In genomic region chr6:37288247-37288646, GRCh38 we compare ENCODE assay signal across 15 cellular contexts.
"Had no signal": no experiment of that assay in that cellular context is flagged by ENCODE, and none has a peak within 500 bp of the region (broad histone marks: within the 10 kb centered on the region; RNA-seq: fewer than 3 reads in every experiment).

No MANE protein-coding gene starts in this region.

- H3K27ac ChIP-seq: epithelial cell of prostate, heart left ventricle, prostate gland, upper lobe of left lung had no signal

- ATAC-seq: activated CD4-positive, alpha-beta T cell treated with anti-CD3 and anti-CD28 coated beads for 36 hours; activated CD8-positive, alpha-beta T cell treated with anti-CD3 and anti-CD28 coated beads for 36 hours; activated T-cell treated with anti-CD3 and anti-CD28 coated beads, Interleukin-2, amount 50 U/mL, for 72 hours; heart left ventricle; right cardiac atrium had no signal

- H3K9me3 ChIP-seq: heart left ventricle, prostate gland, upper lobe of left lung had no signal

- H3K27me3 Mint-ChIP-seq: activated CD4-positive, alpha-beta T cell treated with anti-CD3 and anti-CD28 coated beads for 36 hours; activated CD8-positive, alpha-beta T cell treated with anti-CD3 and anti-CD28 coated beads for 36 hours; stimulated activated naive CD8-positive, alpha-beta T cell treated with anti-CD3 and anti-CD28 coated beads, Interleukin-15, Interleukin-2, amounts not matched to agents 100 ng/mL and 50 ng/mL, for 24 hours had no signal

- H3K27ac Mint-ChIP-seq: activated CD4-positive, alpha-beta T cell treated with anti-CD3 and anti-CD28 coated beads for 36 hours; activated CD8-positive, alpha-beta T cell treated with anti-CD3 and anti-CD28 coated beads for 36 hours; immature natural killer cell; nephron; stimulated activated naive CD8-positive, alpha-beta T cell treated with anti-CD3 and anti-CD28 coated beads, Interleukin-15, Interleukin-2, amounts not matched to agents 100 ng/mL and 50 ng/mL, for 24 hours had no signal

- H3K4me3 ChIP-seq: heart left ventricle, prostate gland, upper lobe of left lung had no signal

- H3K27me3 ChIP-seq: heart left ventricle, upper lobe of left lung had no signal

- DNase-seq: activated CD4-positive, alpha-beta T cell treated with anti-CD3 and anti-CD28 coated beads for 36 hours; activated CD8-positive, alpha-beta memory T cell treated with anti-CD3 and anti-CD28 coated beads, Interleukin-2, amount 50 U/mL, for 48 hours; activated CD8-positive, alpha-beta T cell treated with anti-CD3 and anti-CD28 coated beads for 36 hours; activated gamma-delta T cell treated with Interleukin-2 at 50 U/mL for 16 hours; activated T-cell treated with anti-CD3 and anti-CD28 coated beads, Interleukin-2, amount 50 U/mL, for 72 hours; dermis blood vessel endothelial cell; foreskin melanocyte; heart left ventricle; immature natural killer cell; right cardiac atrium; upper lobe of left lung had no signal

- H3K4me1 ChIP-seq: prostate gland, upper lobe of left lung had no signal

- H3K9me3 Mint-ChIP-seq: activated CD8-positive, alpha-beta T cell treated with anti-CD3 and anti-CD28 coated beads for 36 hours; activated T-cell treated with anti-CD3 and anti-CD28 coated beads, Interleukin-2, amount 50 U/mL, for 72 hours; immature natural killer cell; nephron; stimulated activated naive CD8-positive, alpha-beta T cell treated with anti-CD3 and anti-CD28 coated beads, Interleukin-15, Interleukin-2, amounts not matched to agents 100 ng/mL and 50 ng/mL, for 24 hours had no signal

- H3K4me3 Mint-ChIP-seq: activated CD4-positive, alpha-beta T cell treated with anti-CD3 and anti-CD28 coated beads for 36 hours; activated CD8-positive, alpha-beta T cell treated with anti-CD3 and anti-CD28 coated beads for 36 hours; immature natural killer cell; nephron; stimulated activated naive CD8-positive, alpha-beta T cell treated with anti-CD3 and anti-CD28 coated beads, Interleukin-15, Interleukin-2, amounts not matched to agents 100 ng/mL and 50 ng/mL, for 24 hours had no signal

- H3K36me3 ChIP-seq: prostate gland had no signal
